21 cellular contexts compared by ENCODE assay signal in the genomic region with DNA sequence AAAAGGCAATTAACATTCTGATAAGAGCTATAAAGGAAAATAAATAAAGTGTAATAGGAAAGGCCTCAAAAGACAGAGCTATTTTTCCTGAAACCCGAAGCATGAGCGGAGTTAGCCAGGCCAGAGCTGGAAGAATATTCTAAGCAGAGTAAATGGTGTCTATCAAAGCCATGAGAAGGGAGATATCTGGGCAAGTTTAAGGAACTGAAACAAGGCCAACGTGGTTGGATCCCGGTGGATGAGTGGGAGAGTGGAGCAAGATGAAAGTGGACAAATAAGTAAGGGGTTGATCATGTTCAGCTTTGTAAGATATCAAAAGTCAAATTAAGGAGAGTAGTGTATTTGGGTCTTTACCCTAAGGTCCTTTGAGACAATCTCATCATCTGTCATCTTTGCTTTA.
"Had no signal": no experiment of that assay in that cellular context is flagged by ENCODE, and none has a peak within 500 bp of the region (broad histone marks: within the 10 kb centered on the region; RNA-seq: fewer than 3 reads in every experiment).

No MANE protein-coding gene starts in this region.

- H3K9me3 ChIP-seq: neutrophil, suprapubic skin, upper lobe of left lung had no signal

- H3K4me3 ChIP-seq: suprapubic skin, upper lobe of left lung had no signal

- ATAC-seq: left colon; naive thymus-derived CD8-positive, alpha-beta T cell had no signal

- H3K27ac ChIP-seq: brain microvascular endothelial cell, neutrophil, suprapubic skin, upper lobe of left lung had no signal

- H3K27me3 ChIP-seq: brain microvascular endothelial cell, neutrophil, suprapubic skin, upper lobe of left lung had no signal

- H3K27ac Mint-ChIP-seq: activated B cell treated with CpG ODN at 0.5 μM for 24 hours; activated CD4-positive, alpha-beta T cell treated with anti-CD3 and anti-CD28 coated beads, Interleukin-2, amount 10 ng/mL, durations not matched to agents 7 days and 5 days; activated naive CD8-positive, alpha-beta T cell treated with anti-CD3 and anti-CD28 coated beads, Interleukin-2, amount 10 ng/mL, durations not matched to agents 7 days and 5 days; activated T-helper 1 cell treated with anti-CD3 and anti-CD28 coated beads, Interleukin-12 subunit alpha, Interleukin-12 subunit beta, Interleukin-2, Interleukin-4 antibody, amounts not matched to agents 30 ng/mL and 10 ng/mL and 1 ng/mL, durations not matched to agents 14 hours and 24 hours and 36 hours; naive thymus-derived CD8-positive, alpha-beta T cell had no signal

- H3K4me1 Mint-ChIP-seq: activated B cell treated with CpG ODN at 0.5 μM for 24 hours; activated CD4-positive, alpha-beta T cell treated with anti-CD3 and anti-CD28 coated beads, Interleukin-2, amount 10 ng/mL, durations not matched to agents 7 days and 5 days; naive thymus-derived CD8-positive, alpha-beta T cell had no signal

- DNase-seq: activated B cell treated with CpG ODN at 0.5 μM for 24 hours; activated CD4-positive, alpha-beta T cell treated with anti-CD3 and anti-CD28 coated beads, Interleukin-2, amount 10 ng/mL, durations not matched to agents 7 days and 5 days; activated CD8-positive, alpha-beta memory T cell treated with anti-CD3 and anti-CD28 coated beads for 24 hours; activated naive CD4-positive, alpha-beta T cell; activated naive CD8-positive, alpha-beta T cell treated with anti-CD3 and anti-CD28 coated beads, Interleukin-2, amount 10 ng/mL, durations not matched to agents 7 days and 5 days; brain microvascular endothelial cell; cortex of kidney; effector CD4-positive, alpha-beta T cell; foreskin melanocyte; head of caudate nucleus; left colon; naive thymus-derived CD8-positive, alpha-beta T cell; retina; small intestine; stimulated activated CD4-positive, alpha-beta T cell treated with anti-CD3 and anti-CD28 coated beads, Interleukin-4, amount 100 ng/mL, for 4 hours; stimulated activated CD8-positive, alpha-beta memory T cell treated with anti-CD3 and anti-CD28 coated beads, Interleukin-4, amount 100 ng/mL, for 48 hours; stimulated activated naive CD4-positive, alpha-beta T cell treated with Interleukin-2 at 50 U/mL for 16 hours; upper lobe of left lung had no signal

- FAIRE-seq: small intestine had no signal

- H3K36me3 Mint-ChIP-seq: activated naive CD8-positive, alpha-beta T cell treated with anti-CD3 and anti-CD28 coated beads, Interleukin-2, amount 10 ng/mL, durations not matched to agents 7 days and 5 days; naive thymus-derived CD8-positive, alpha-beta T cell had no signal

- H3K4me3 Mint-ChIP-seq: activated B cell treated with CpG ODN at 0.5 μM for 24 hours; activated CD4-positive, alpha-beta T cell treated with anti-CD3 and anti-CD28 coated beads, Interleukin-2, amount 10 ng/mL, durations not matched to agents 7 days and 5 days; activated naive CD8-positive, alpha-beta T cell treated with anti-CD3 and anti-CD28 coated beads, Interleukin-2, amount 10 ng/mL, durations not matched to agents 7 days and 5 days; activated T-helper 1 cell treated with anti-CD3 and anti-CD28 coated beads, Interleukin-12 subunit alpha, Interleukin-12 subunit beta, Interleukin-2, Interleukin-4 antibody, amounts not matched to agents 30 ng/mL and 10 ng/mL and 1 ng/mL, durations not matched to agents 14 hours and 24 hours and 36 hours; naive thymus-derived CD8-positive, alpha-beta T cell had no signal

- H3K27me3 Mint-ChIP-seq: activated B cell treated with CpG ODN at 0.5 μM for 24 hours; activated CD4-positive, alpha-beta T cell treated with anti-CD3 and anti-CD28 coated beads, Interleukin-2, amount 10 ng/mL, durations not matched to agents 7 days and 5 days; naive thymus-derived CD8-positive, alpha-beta T cell had no signal

- H3K4me1 ChIP-seq: suprapubic skin, upper lobe of left lung had no signal

- H3K9me3 Mint-ChIP-seq: activated B cell treated with CpG ODN at 0.5 μM for 24 hours; activated CD4-positive, alpha-beta T cell treated with anti-CD3 and anti-CD28 coated beads, Interleukin-2, amount 10 ng/mL, durations not matched to agents 7 days and 5 days; activated naive CD8-positive, alpha-beta T cell treated with anti-CD3 and anti-CD28 coated beads, Interleukin-2, amount 10 ng/mL, durations not matched to agents 7 days and 5 days; activated T-helper 1 cell treated with anti-CD3 and anti-CD28 coated beads, Interleukin-12 subunit alpha, Interleukin-12 subunit beta, Interleukin-2, Interleukin-4 antibody, amounts not matched to agents 30 ng/mL and 10 ng/mL and 1 ng/mL, durations not matched to agents 14 hours and 24 hours and 36 hours; naive thymus-derived CD8-positive, alpha-beta T cell had no signal

- H3K36me3 ChIP-seq: brain microvascular endothelial cell, neutrophil, suprapubic skin, upper lobe of left lung had no signal
